28 cellular contexts compared by ENCODE assay signal in genomic region chr4:173899813-173900212, GRCh38.
"Had no signal": no experiment of that assay in that cellular context is flagged by ENCODE, and none has a peak within 500 bp of the region (broad histone marks: within the 10 kb centered on the region; RNA-seq: fewer than 3 reads in every experiment).

No MANE protein-coding gene starts in this region.

- ATAC-seq: stimulated activated effector memory CD8-positive, alpha-beta T cell treated with anti-CD3 and anti-CD28 coated beads, Interleukin-12 subunit alpha, Interleukin-12 subunit beta, amount 100 ng/mL, for 72 hours; stimulated activated memory B cell treated with anti-CD40 and anti-IgM and Interleukin-4, amounts not matched to agents 10 μg/mL and 1 μg/mL and 100 μg/mL, for 72 hours; stimulated activated naive B cell treated with anti-CD40 and anti-IgM and Interleukin-4, amounts not matched to agents 10 μg/mL and 1 μg/mL and 100 μg/mL, for 72 hours; stimulated activated naive CD8-positive, alpha-beta T cell treated with anti-CD3 and anti-CD28 coated beads, Interleukin-15, amount 100 ng/mL, for 72 hours; stimulated activated naive CD8-positive, alpha-beta T cell treated with anti-CD3 and anti-CD28 coated beads, Interleukin-15, Interleukin-2, amounts not matched to agents 100 U/mL and 50 U/mL, for 24 hours; upper lobe of right lung had no signal

- H3K27ac Mint-ChIP-seq: stimulated activated effector memory CD8-positive, alpha-beta T cell treated with anti-CD3 and anti-CD28 coated beads, Interleukin-12 subunit alpha, Interleukin-12 subunit beta, amount 100 ng/mL, for 72 hours; stimulated activated memory B cell treated with anti-CD40 and anti-IgM and Interleukin-4, amounts not matched to agents 10 μg/mL and 1 μg/mL and 100 μg/mL, for 72 hours; stimulated activated naive B cell treated with anti-CD40 and anti-IgM and Interleukin-4, amounts not matched to agents 10 μg/mL and 1 μg/mL and 100 μg/mL, for 72 hours; stimulated activated naive CD8-positive, alpha-beta T cell treated with anti-CD3 and anti-CD28 coated beads, Interleukin-15, amount 100 ng/mL, for 72 hours; stimulated activated naive CD8-positive, alpha-beta T cell treated with anti-CD3 and anti-CD28 coated beads, Interleukin-15, Interleukin-2, amounts not matched to agents 100 ng/mL and 50 ng/mL, for 24 hours; type B pancreatic cell had no signal

- H3K36me3 ChIP-seq: stomach, suprapubic skin, thoracic aorta, thyroid gland, tibial artery, tibial nerve, transverse colon, upper lobe of left lung, upper lobe of right lung, uterus, vagina had no signal

- FAIRE-seq: urothelium cell line had no signal

- H3K4me1 ChIP-seq: stomach, suprapubic skin, testis, thyroid gland, tibial artery, tibial nerve, transverse colon, upper lobe of left lung, upper lobe of right lung, uterus, vagina had no signal

- H3K4me3 Mint-ChIP-seq: stimulated activated effector memory CD8-positive, alpha-beta T cell treated with anti-CD3 and anti-CD28 coated beads, Interleukin-12 subunit alpha, Interleukin-12 subunit beta, amount 100 ng/mL, for 72 hours; stimulated activated memory B cell treated with anti-CD40 and anti-IgM and Interleukin-4, amounts not matched to agents 10 μg/mL and 1 μg/mL and 100 μg/mL, for 72 hours; stimulated activated naive B cell treated with anti-CD40 and anti-IgM and Interleukin-4, amounts not matched to agents 10 μg/mL and 1 μg/mL and 100 μg/mL, for 72 hours; stimulated activated naive CD8-positive, alpha-beta T cell treated with anti-CD3 and anti-CD28 coated beads, Interleukin-15, amount 100 ng/mL, for 72 hours; stimulated activated naive CD8-positive, alpha-beta T cell treated with anti-CD3 and anti-CD28 coated beads, Interleukin-15, Interleukin-2, amounts not matched to agents 100 ng/mL and 50 ng/mL, for 24 hours; type B pancreatic cell had no signal

- H3K4me1 Mint-ChIP-seq: stimulated activated effector memory CD8-positive, alpha-beta T cell treated with anti-CD3 and anti-CD28 coated beads, Interleukin-12 subunit alpha, Interleukin-12 subunit beta, amount 100 ng/mL, for 72 hours; stimulated activated memory B cell treated with anti-CD40 and anti-IgM and Interleukin-4, amounts not matched to agents 10 μg/mL and 1 μg/mL and 100 μg/mL, for 72 hours; stimulated activated naive B cell treated with anti-CD40 and anti-IgM and Interleukin-4, amounts not matched to agents 10 μg/mL and 1 μg/mL and 100 μg/mL, for 72 hours; stimulated activated naive CD8-positive, alpha-beta T cell treated with anti-CD3 and anti-CD28 coated beads, Interleukin-15, amount 100 ng/mL, for 72 hours had no signal

- H3K9me3 Mint-ChIP-seq: stimulated activated naive CD8-positive, alpha-beta T cell treated with anti-CD3 and anti-CD28 coated beads, Interleukin-15, Interleukin-2, amounts not matched to agents 100 ng/mL and 50 ng/mL, for 24 hours; type B pancreatic cell had no signal

- H3K9me3 ChIP-seq: stomach, suprapubic skin, testis, thoracic aorta, thyroid gland, tibial artery, tibial nerve, transverse colon, upper lobe of left lung, upper lobe of right lung, uterus, vagina had no signal

- H3K36me3 Mint-ChIP-seq: stimulated activated effector memory CD8-positive, alpha-beta T cell treated with anti-CD3 and anti-CD28 coated beads, Interleukin-12 subunit alpha, Interleukin-12 subunit beta, amount 100 ng/mL, for 72 hours; stimulated activated memory B cell treated with anti-CD40 and anti-IgM and Interleukin-4, amounts not matched to agents 10 μg/mL and 1 μg/mL and 100 μg/mL, for 72 hours; stimulated activated naive B cell treated with anti-CD40 and anti-IgM and Interleukin-4, amounts not matched to agents 10 μg/mL and 1 μg/mL and 100 μg/mL, for 72 hours; type B pancreatic cell had no signal

- H3K27ac ChIP-seq: stomach, suprapubic skin, testis, thoracic aorta, thyroid gland, tibial artery, tibial nerve, transverse colon, upper lobe of left lung, upper lobe of right lung, vagina had no signal

- H3K27me3 ChIP-seq: stomach, suprapubic skin, testis, thyroid gland, tibial artery, tibial nerve, transverse colon, upper lobe of left lung, upper lobe of right lung, uterus, vagina had no signal

- H3K27me3 Mint-ChIP-seq: stimulated activated memory B cell treated with anti-CD40 and anti-IgM and Interleukin-4, amounts not matched to agents 10 μg/mL and 1 μg/mL and 100 μg/mL, for 72 hours; stimulated activated naive B cell treated with anti-CD40 and anti-IgM and Interleukin-4, amounts not matched to agents 10 μg/mL and 1 μg/mL and 100 μg/mL, for 72 hours; stimulated activated naive CD8-positive, alpha-beta T cell treated with anti-CD3 and anti-CD28 coated beads, Interleukin-15, amount 100 ng/mL, for 72 hours; stimulated activated naive CD8-positive, alpha-beta T cell treated with anti-CD3 and anti-CD28 coated beads, Interleukin-15, Interleukin-2, amounts not matched to agents 100 ng/mL and 50 ng/mL, for 24 hours; type B pancreatic cell had no signal

- DNase-seq: stimulated activated CD4-positive, alpha-beta T cell treated with anti-CD3 and anti-CD28 coated beads, Interleukin-2, amount 100 ng/mL, for 48 hours; stimulated activated CD4-positive, alpha-beta T cell treated with anti-CD3 and anti-CD28 coated beads, Interleukin-4, amount 100 ng/mL, for 1 hour; stimulated activated CD4-positive, alpha-beta T cell treated with anti-CD3 and anti-CD28 coated beads, Interleukin-4, amount 100 ng/mL, for 24 hours; stimulated activated CD4-positive, alpha-beta T cell treated with anti-CD3 and anti-CD28 coated beads, Interleukin-4, amount 100 ng/mL, for 4 hours; stimulated activated CD8-positive, alpha-beta memory T cell treated with anti-CD3 and anti-CD28 coated beads, Interleukin-4, amount 100 ng/mL, for 48 hours; stimulated activated naive B cell treated with anti-CD40 and anti-IgM and Interleukin-4, amounts not matched to agents 10 μg/mL and 1 μg/mL and 100 μg/mL, for 72 hours; stimulated activated naive CD4-positive, alpha-beta T cell; stimulated activated naive CD4-positive, alpha-beta T cell treated with Interleukin-2 at 50 U/mL for 16 hours; stimulated activated naive CD8-positive, alpha-beta T cell treated with anti-CD3 and anti-CD28 coated beads, Interleukin-15, amount 100 ng/mL, for 72 hours; stimulated activated naive CD8-positive, alpha-beta T cell treated with anti-CD3 and anti-CD28 coated beads, Interleukin-15, Interleukin-2, amounts not matched to agents 100 U/mL and 50 U/mL, for 24 hours; stomach; testis; thyroid gland; tibial artery; transverse colon; trophoblast cell; upper lobe of left lung; upper lobe of right lung; uterus had no signal

- H3K4me3 ChIP-seq: stomach, suprapubic skin, testis, thoracic aorta, thyroid gland, tibial artery, tibial nerve, transverse colon, upper lobe of left lung, upper lobe of right lung, uterus, vagina had no signal
